20 cellular contexts compared by ENCODE assay signal in genomic region chr9:122031157-122031556, GRCh38.
DNase-seq lines count a peak whose midpoint lies in the region; ATAC-seq, FAIRE-seq and TF ChIP-seq lines count a peak whose summit lies in the region.
"Had no signal": no experiment of that assay in that cellular context is flagged by ENCODE, and none has a peak within 500 bp of the region (broad histone marks: within the 10 kb centered on the region; RNA-seq: fewer than 3 reads in every experiment).

No MANE protein-coding gene starts in this region.

- H3K4me2 ChIP-seq in GM23338, result no peak overlapping the region
- H3K4me2 ChIP-seq in K562 (ENCODE audit: insufficient read depth, low read length), result no peak overlapping the region

- no peak for ATAC-seq in GM23338
- peak; percentile 47; the same call in 1 of the 3 replicates for ATAC-seq in K562
- peak; percentile 66 to 83 (median 78) for ATAC-seq in right lobe of liver
- ATAC-seq in omental fat pad (ENCODE audit: low FRiP score), result peak; percentile 32
- ATAC-seq: Right ventricle myocardium inferior had no signal

- no peak overlapping the region for H3K9ac ChIP-seq in K562 (ENCODE audit: insufficient read depth in 1 of 2, low read depth in 2 of 2, low read length in 2 of 2)

- H4K20me1 ChIP-seq in GM23338 (replicated peaks; ENCODE audit: insufficient read depth), result no peaks in the 10 kb centered on the region
- H4K20me1 ChIP-seq in K562 (replicated peaks; ENCODE audit: control insufficient read depth, insufficient read depth, low read length), result no peaks in the 10 kb centered on the region

- H3K9me3 Mint-ChIP-seq in GM23338, result no peaks in the 10 kb centered on the region
- H3K9me3 Mint-ChIP-seq: H9 had no signal

- H3K36me3 Mint-ChIP-seq in GM23338 (ENCODE audit: low read depth), result no peaks in the 10 kb centered on the region

- no peak overlapping the region for H3K27ac Mint-ChIP-seq in GM23338
- H3K27ac Mint-ChIP-seq: H9 had no signal

- H3K79me2 ChIP-seq in GM23338 (replicated peaks; ENCODE audit: insufficient read depth) (no peaks in the 10 kb centered on the region), K562 (ENCODE audit: control insufficient read depth, insufficient read depth, low read length) (no peaks in the 10 kb centered on the region)

- no peaks in the 10 kb centered on the region for H3K27me3 ChIP-seq in GM23338 (ENCODE audit: insufficient read depth)
- no peaks in the 10 kb centered on the region for H3K27me3 ChIP-seq in K562 (ENCODE audit: control insufficient read depth in 2 of 2, insufficient read depth in 2 of 2, low read length in 2 of 2)
- H3K27me3 ChIP-seq in right lobe of liver, result no peaks in the 10 kb centered on the region
- no peaks in the 10 kb centered on the region for H3K27me3 ChIP-seq in BE2C
- H3K27me3 ChIP-seq: Peyer's patch had no signal

- no peak for FAIRE-seq in K562 (lab: Jason Lieb, UNC)
- FAIRE-seq: GM12892 had no signal

- H3K27me3 Mint-ChIP-seq in GM23338 (ENCODE audit: insufficient read depth, low read depth, poor library complexity), result peaks cover 13% of the 10 kb centered on the region

- no peaks in the 10 kb centered on the region for H3K36me3 ChIP-seq in GM23338 (ENCODE audit: insufficient read depth)
- H3K36me3 ChIP-seq in K562 (ENCODE audit: control insufficient read depth, insufficient read depth, low read length), result no peaks in the 10 kb centered on the region
- H3K36me3 ChIP-seq in right lobe of liver, result no peaks in the 10 kb centered on the region
- H3K36me3 ChIP-seq in BE2C, result no peaks in the 10 kb centered on the region

- BruUV-seq in K562 (replicated peaks; lab: Mats Ljungman, UMichigan), result no TSS peak

- no peak for TF ChIP-seq RAD21 in K562 (CRISPR knock-in tag; conservative IDR thresholded peaks at IDR 0.05 in 1 of 2, IDR thresholded peaks at IDR 0.05 in 1 of 2)

- POLR2A ChIA-PET in K562 (lab: Yijun Ruan, JAX), result interaction anchor here (0.6 kb wide), 1 partner anchor 286 kb away, joined by 3 read pairs; no protein-coding TSS in a partner anchor

- no peaks in the 10 kb centered on the region for H3F3A ChIP-seq in GM23338 (replicated peaks; ENCODE audit: low read depth)

- no peak for TF ChIP-seq EP300 in K562 (IDR thresholded peaks at IDR 0.05; ENCODE audit: low read length)

- H2AFZ ChIP-seq in GM23338 (0 out of 2 replicates have a peak overlapping the region, but pooled peaks have one; percentile 33), K562 (ENCODE audit: low read depth, low read length) (no peak overlapping the region)

- peaks cover 19% of the 10 kb centered on the region for H3K4me1 Mint-ChIP-seq in GM23338

- no peaks in the 10 kb centered on the region for H3K9me3 ChIP-seq in K562 (replicated peaks; ENCODE audit: control insufficient read depth, insufficient read depth, low read depth, low read length)
- no peaks in the 10 kb centered on the region for H3K9me3 ChIP-seq in right lobe of liver
- H3K9me3 ChIP-seq in BE2C, result no peaks in the 10 kb centered on the region
- H3K9me3 ChIP-seq: Peyer's patch had no signal

- TF ChIP-seq POLR2A in K562 (conservative IDR thresholded peaks at IDR 0.05) (no peak), right lobe of liver (IDR thresholded peaks at IDR 0.05) (no peak)

- TF ChIP-seq CTCF in GM23338 (conservative IDR thresholded peaks at IDR 0.05; ENCODE audit: low read depth in 2 of 2) (no peak), K562 (IDR thresholded peaks at IDR 0.05 in 2 of 3, conservative IDR thresholded peaks at IDR 0.05 in 1 of 3; ENCODE audit: insufficient read depth in 2 of 3, low read depth in 1 of 3, low read length in 3 of 3) (no peak), right lobe of liver (IDR thresholded peaks at IDR 0.05) (no peak), omental fat pad (IDR thresholded peaks at IDR 0.05) (no peak), BE2C (IDR thresholded peaks at IDR 0.05; ENCODE audit: low read depth, low read length) (no peak), coronary artery (IDR thresholded peaks at IDR 0.05) (no peak)

- no peaks in the 10 kb centered on the region for H3K9me2 ChIP-seq in GM23338 (ENCODE audit: insufficient read depth)

- no peak overlapping the region for H3K4me3 Mint-ChIP-seq in GM23338
- H3K4me3 Mint-ChIP-seq: H9 had no signal

- H3K4me1 ChIP-seq in GM23338 (ENCODE audit: insufficient read depth), result no peaks in the 10 kb centered on the region
- peaks cover 0 to 4% of the 10 kb centered on the region in 2 experiments; a peak in 1 of 5 replicates for H3K4me1 ChIP-seq in K562 (replicated peaks in 1 of 2; ENCODE audit: control insufficient read depth in 2 of 2, insufficient read depth in 2 of 2, low read length in 2 of 2)
- H3K4me1 ChIP-seq in right lobe of liver, result peaks cover 0 to 30% (median 0%) of the 10 kb centered on the region in 4 donors
- no peaks in the 10 kb centered on the region for H3K4me1 ChIP-seq in BE2C
- H3K4me1 ChIP-seq: Peyer's patch had no signal

- intact Hi-C loops in K562 (cut with micrococcal nuclease), result no loop called here
- intact Hi-C loops in right lobe of liver (cut with DNase I), result no loop called here

- 45% methylated on average over 10 of the region's 10 CpGs for WGBS in K562 (ENCODE audit: insufficient coverage, low coverage, missing lambda C conversion rate)
- WGBS in right lobe of liver (ENCODE audit: insufficient coverage, low coverage, low lambda C conversion rate, missing lambda C conversion rate), result 52% methylated on average over 4 of the region's 10 CpGs

- CTCF ChIA-PET in K562 (lab: Yijun Ruan, JAX; ENCODE audit: low intra/inter-chr PET ratio), result no interaction called here

- DNase-seq in GM23338 (ENCODE audit: low spot score) (no peak), K562 (ENCODE audit: extremely low read depth in 1 of 4, low spot score in 3 of 4) (no peak), right lobe of liver (peak in 2 of 3 donors; percentile 52 to 59), omental fat pad (ENCODE audit: low spot score) (no peak), BE2C (no peak), coronary artery (ENCODE audit: low spot score) (no peak), AG20443 (ENCODE audit: low spot score) (no peak), 8988T (no peak)
- DNase-seq: DMS79; H9; NCI-H1417; NCI-H187; NCI-H2107; NCI-H510A; NCI-H748 treated with DMSO at 0.1 percent for 48 hours; NK-92 treated with Interleukin-12 subunit alpha and Interleukin-12 subunit beta, amount 100 ng/mL, for 24 hours; Peyer's patch had no signal

- no peak overlapping the region for H3K4me3 ChIP-seq in GM23338
- no peak overlapping the region for H3K4me3 ChIP-seq in K562
- H3K4me3 ChIP-seq in right lobe of liver, result no peak overlapping the region
- no peak overlapping the region for H3K4me3 ChIP-seq in BE2C (ENCODE audit: low read depth, low read length)
- H3K4me3 ChIP-seq in coronary artery, result no peak overlapping the region
- H3K4me3 ChIP-seq: Peyer's patch had no signal

- H3K9me1 ChIP-seq in K562 (ENCODE audit: control insufficient read depth, insufficient read depth, low read length), result no peaks in the 10 kb centered on the region

- in situ Hi-C loops in K562 (cut with MboI), result no loop called here

- no peak overlapping the region for H3K27ac ChIP-seq in GM23338 (ENCODE audit: low read depth)
- H3K27ac ChIP-seq in K562 (ENCODE audit: extremely low read depth, low read depth, low read length), result no peak overlapping the region
- peak overlapping the region in 2 of 3 donors; percentile 47 to 82 for H3K27ac ChIP-seq in right lobe of liver
- no peak overlapping the region for H3K27ac ChIP-seq in coronary artery
- H3K27ac ChIP-seq: C4-2B, Peyer's patch had no signal

TF ChIP-seq in GM23338, 12 proteins besides CTCF, POLR2A, EP300 and RAD21:
- TF ChIP-seq EZH2 (IDR thresholded peaks at IDR 0.05; ENCODE audit: low read depth, unreplicated experiment) (no peak), JUNB (IDR thresholded peaks at IDR 0.05; ENCODE audit: unreplicated experiment) (no peak)

TF ChIP-seq in K562, 482 proteins besides CTCF, POLR2A, EP300 and RAD21:
- TF ChIP-seq SMARCC2 (IDR thresholded peaks at IDR 0.05; ENCODE audit: low read depth), result no peak
- TF ChIP-seq HSF4 (CRISPR knock-in tag; IDR thresholded peaks at IDR 0.05; ENCODE audit: borderline replicate concordance), result no peak
- TF ChIP-seq KAT2B (IDR thresholded peaks at IDR 0.05; ENCODE audit: low read depth, low read length), result no peak
- TF ChIP-seq MYC (IDR thresholded peaks at IDR 0.05; ENCODE audit: low read depth, low read length), result no peak
- TF ChIP-seq MYC (CRISPR knock-in tag; IDR thresholded peaks at IDR 0.05; ENCODE audit: borderline replicate concordance, low read depth), result no peak
- no peak for TF ChIP-seq RBM39 (optimal IDR thresholded peaks at IDR 0.05; ENCODE audit: low read depth, low read length)
- TF ChIP-seq SRSF9 (IDR thresholded peaks at IDR 0.05; ENCODE audit: borderline replicate concordance, low read depth, low read length), result no peak
- TF ChIP-seq ARNT (IDR thresholded peaks at IDR 0.05), result no peak

Comparison
In these comparisons a context has a peak if more than half of its experiments do, and no peak if none do; other contexts are left out.
1. DNase-seq: peak in right lobe of liver (2 of 3); none in GM23338 (single experiment), K562 (0 of 4), omental fat pad (single experiment), BE2C (single experiment), coronary artery (single experiment), AG20443 (single experiment) and 8988T (single experiment).
2. H3K27ac ChIP-seq: peak in right lobe of liver (2 of 3); none in GM23338 (single experiment), K562 (single experiment) and coronary artery (0 of 2).